20 cellular contexts compared by ENCODE assay signal in the genomic region with DNA sequence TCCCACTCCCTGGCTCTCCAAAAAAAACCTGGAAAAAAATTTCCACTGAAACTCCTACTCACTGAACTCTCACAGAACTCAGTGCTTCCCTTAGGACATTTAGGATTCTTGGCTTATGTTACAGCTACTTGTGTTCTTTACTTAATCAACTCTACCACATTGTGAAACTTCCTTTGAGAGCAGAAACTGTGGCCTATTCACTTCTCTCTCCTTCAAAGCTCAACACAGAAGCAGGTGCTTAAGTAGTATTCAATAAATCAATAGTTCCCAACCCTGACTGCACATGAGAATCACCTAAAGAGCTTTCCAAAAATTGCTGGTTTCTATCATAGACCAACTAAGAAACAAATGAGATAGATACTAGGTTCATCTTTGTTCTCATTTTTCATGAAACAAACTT.
DNase-seq lines count a peak whose midpoint lies in the region; ATAC-seq and TF ChIP-seq lines count a peak whose summit lies in the region.
"Had no signal": no experiment of that assay in that cellular context is flagged by ENCODE, and none has a peak within 500 bp of the region (broad histone marks: within the 10 kb centered on the region; RNA-seq: fewer than 3 reads in every experiment).

No MANE protein-coding gene starts in this region.

- H3K4me3 ChIP-seq in aorta (ENCODE audit: low read length in 2 of 2), result no peak overlapping the region
- H3K4me3 ChIP-seq: A549 had no signal

- no peaks in the 10 kb centered on the region for H3K4me1 ChIP-seq in aorta (ENCODE audit: control insufficient read depth in 1 of 2, insufficient read depth in 2 of 2, low read length in 2 of 2)
- H3K4me1 ChIP-seq: A549 had no signal

- CTCF ChIA-PET in activated CD4-positive, alpha-beta T cell treated with anti-CD3 and anti-CD28 coated beads for 36 hours (lab: Charles Lee), result interaction anchor here (0.7 to 1.1 kb wide), 2 partner anchors 17 to 19 kb away, joined by 3 read pairs; no protein-coding TSS in a partner anchor

- POLR2A ChIA-PET in activated CD4-positive, alpha-beta T cell treated with anti-CD3 and anti-CD28 coated beads for 36 hours (lab: Charles Lee), result no interaction called here

- H3K27ac Mint-ChIP-seq in activated CD4-positive, alpha-beta T cell treated with anti-CD3 and anti-CD28 coated beads for 36 hours, result peak overlapping the region; percentile 58
- H3K27ac Mint-ChIP-seq in activated T-helper 17 cell treated with anti-CD3 and anti-CD28 coated beads, Interleukin-2, amount 50 U/mL, for 72 hours, result peak overlapping the region; percentile 83
- peak overlapping the region in 2 of 3 experiments; percentile 55 to 63 for H3K27ac Mint-ChIP-seq in nephron
- no peak overlapping the region for H3K27ac Mint-ChIP-seq in HFFc6
- H3K27ac Mint-ChIP-seq: endodermal cell; mesothelial cell of epicardium; stimulated activated naive B cell treated with anti-CD40 and anti-IgM and Interleukin-4, amounts not matched to agents 10 μg/mL and 1 μg/mL and 100 μg/mL, for 72 hours; type B pancreatic cell had no signal

- H3K36me3 Mint-ChIP-seq in activated CD4-positive, alpha-beta T cell treated with anti-CD3 and anti-CD28 coated beads for 36 hours (ENCODE audit: low read depth), result peaks cover 49% of the 10 kb centered on the region
- H3K36me3 Mint-ChIP-seq in activated T-helper 17 cell treated with anti-CD3 and anti-CD28 coated beads, Interleukin-2, amount 50 U/mL, for 72 hours (ENCODE audit: low read depth), result peaks cover 44% of the 10 kb centered on the region
- H3K36me3 Mint-ChIP-seq in nephron (ENCODE audit: low read depth) (peaks cover 34% of the 10 kb centered on the region), HFFc6 (ENCODE audit: low read depth) (peaks cover 24% of the 10 kb centered on the region)

- no peaks in the 10 kb centered on the region for H3K27me3 ChIP-seq in aorta (ENCODE audit: control insufficient read depth in 1 of 2, insufficient read depth in 2 of 2, low read length in 1 of 2)

- no peak overlapping the region for H3K27ac ChIP-seq in aorta (ENCODE audit: low read depth in 1 of 2, low read length in 2 of 2)
- H3K27ac ChIP-seq: A549 had no signal

- no peak for DNase-seq in activated CD4-positive, alpha-beta T cell treated with anti-CD3 and anti-CD28 coated beads for 36 hours
- no peak for DNase-seq in activated CD4-positive, alpha-beta T cell treated with anti-CD3 and anti-CD28 coated beads for 1 hour
- DNase-seq in HFFc6, result no peak
- DNase-seq in AG20443 (ENCODE audit: low spot score), result no peak
- DNase-seq in aorta, result no peak
- DNase-seq: amygdala; DND-41; endodermal cell; NCI-H1694 treated with DMSO at 0.1 percent for 48 hours; NCI-H510A; retina; SHP77 treated with DMSO at 0.1 percent for 48 hours; stimulated activated naive B cell treated with anti-CD40 and anti-IgM and Interleukin-4, amounts not matched to agents 10 μg/mL and 1 μg/mL and 100 μg/mL, for 72 hours had no signal

- TF ChIP-seq CTCF in nephron (IDR thresholded peaks at IDR 0.05; ENCODE audit: unreplicated experiment in 3 of 3), result no peak
- TF ChIP-seq CTCF in HFFc6 (IDR thresholded peaks at IDR 0.05), result no peak

- no peak for ATAC-seq in activated CD4-positive, alpha-beta T cell treated with anti-CD3 and anti-CD28 coated beads for 36 hours
- peak; percentile 56 for ATAC-seq in GM19395 (IDR thresholded peaks at IDR 0.05; ENCODE audit: unreplicated experiment)
- no peak for ATAC-seq in activated T-helper 17 cell treated with anti-CD3 and anti-CD28 coated beads, Interleukin-2, amount 50 U/mL, for 72 hours (replicated peaks)
- ATAC-seq in aorta (ENCODE audit: low FRiP score), result no peak
- ATAC-seq: A549 had no signal

- intact Hi-C loops in activated CD4-positive, alpha-beta T cell treated with anti-CD3 and anti-CD28 coated beads for 36 hours (cut with DNase I, micrococcal nuclease), result no loop called here
- intact Hi-C loops in aorta (cut with DNase I), result no loop called here

- H3K4me3 Mint-ChIP-seq in activated CD4-positive, alpha-beta T cell treated with anti-CD3 and anti-CD28 coated beads for 36 hours, result no peak overlapping the region
- H3K4me3 Mint-ChIP-seq in activated T-helper 17 cell treated with anti-CD3 and anti-CD28 coated beads, Interleukin-2, amount 50 U/mL, for 72 hours, result no peak overlapping the region
- H3K4me3 Mint-ChIP-seq in nephron, result no peak overlapping the region
- H3K4me3 Mint-ChIP-seq in HFFc6, result no peak overlapping the region
- H3K4me3 Mint-ChIP-seq: endodermal cell; mesothelial cell of epicardium; T-helper 2 cell treated with Interferon-gamma antibody and Interleukin-4, amounts not matched to agents 5 μg/mL and 100 μg/mL, for 36 hours; type B pancreatic cell had no signal

- H3K9me3 ChIP-seq in aorta (ENCODE audit: control insufficient read depth, low read length), result no peaks in the 10 kb centered on the region

- peaks cover 2% of the 10 kb centered on the region for H3K9me3 Mint-ChIP-seq in activated CD4-positive, alpha-beta T cell treated with anti-CD3 and anti-CD28 coated beads for 36 hours (ENCODE audit: low read depth)
- H3K9me3 Mint-ChIP-seq in activated T-helper 17 cell treated with anti-CD3 and anti-CD28 coated beads, Interleukin-2, amount 50 U/mL, for 72 hours, result no peaks in the 10 kb centered on the region
- H3K9me3 Mint-ChIP-seq in nephron (peaks cover 3% of the 10 kb centered on the region), HFFc6 (peaks cover 2% of the 10 kb centered on the region)
- H3K9me3 Mint-ChIP-seq: type B pancreatic cell had no signal

- peaks cover 1 to 2% of the 10 kb centered on the region in 2 donors for H3K36me3 ChIP-seq in aorta (ENCODE audit: control insufficient read depth in 1 of 2, insufficient read depth in 2 of 2, low read length in 1 of 2)

- H3K4me1 Mint-ChIP-seq in activated CD4-positive, alpha-beta T cell treated with anti-CD3 and anti-CD28 coated beads for 36 hours, result peaks cover 10% of the 10 kb centered on the region
- peaks cover 4% of the 10 kb centered on the region for H3K4me1 Mint-ChIP-seq in activated T-helper 17 cell treated with anti-CD3 and anti-CD28 coated beads, Interleukin-2, amount 50 U/mL, for 72 hours
- H3K4me1 Mint-ChIP-seq in nephron (peaks cover 28% of the 10 kb centered on the region), HFFc6 (ENCODE audit: low read depth) (peaks cover 11% of the 10 kb centered on the region)
- H3K4me1 Mint-ChIP-seq: endodermal cell had no signal

- no peaks in the 10 kb centered on the region for H3K27me3 Mint-ChIP-seq in activated CD4-positive, alpha-beta T cell treated with anti-CD3 and anti-CD28 coated beads for 36 hours
- H3K27me3 Mint-ChIP-seq in activated T-helper 17 cell treated with anti-CD3 and anti-CD28 coated beads, Interleukin-2, amount 50 U/mL, for 72 hours, result no peaks in the 10 kb centered on the region
- H3K27me3 Mint-ChIP-seq in nephron (ENCODE audit: low read depth) (no peaks in the 10 kb centered on the region), HFFc6 (ENCODE audit: insufficient read depth) (peaks cover 2% of the 10 kb centered on the region)
- H3K27me3 Mint-ChIP-seq: stimulated activated naive B cell treated with anti-CD40 and anti-IgM and Interleukin-4, amounts not matched to agents 10 μg/mL and 1 μg/mL and 100 μg/mL, for 72 hours; type B pancreatic cell had no signal
